Comparison of ENCODE assay signal across 1 cellular context in the genomic region with DNA sequence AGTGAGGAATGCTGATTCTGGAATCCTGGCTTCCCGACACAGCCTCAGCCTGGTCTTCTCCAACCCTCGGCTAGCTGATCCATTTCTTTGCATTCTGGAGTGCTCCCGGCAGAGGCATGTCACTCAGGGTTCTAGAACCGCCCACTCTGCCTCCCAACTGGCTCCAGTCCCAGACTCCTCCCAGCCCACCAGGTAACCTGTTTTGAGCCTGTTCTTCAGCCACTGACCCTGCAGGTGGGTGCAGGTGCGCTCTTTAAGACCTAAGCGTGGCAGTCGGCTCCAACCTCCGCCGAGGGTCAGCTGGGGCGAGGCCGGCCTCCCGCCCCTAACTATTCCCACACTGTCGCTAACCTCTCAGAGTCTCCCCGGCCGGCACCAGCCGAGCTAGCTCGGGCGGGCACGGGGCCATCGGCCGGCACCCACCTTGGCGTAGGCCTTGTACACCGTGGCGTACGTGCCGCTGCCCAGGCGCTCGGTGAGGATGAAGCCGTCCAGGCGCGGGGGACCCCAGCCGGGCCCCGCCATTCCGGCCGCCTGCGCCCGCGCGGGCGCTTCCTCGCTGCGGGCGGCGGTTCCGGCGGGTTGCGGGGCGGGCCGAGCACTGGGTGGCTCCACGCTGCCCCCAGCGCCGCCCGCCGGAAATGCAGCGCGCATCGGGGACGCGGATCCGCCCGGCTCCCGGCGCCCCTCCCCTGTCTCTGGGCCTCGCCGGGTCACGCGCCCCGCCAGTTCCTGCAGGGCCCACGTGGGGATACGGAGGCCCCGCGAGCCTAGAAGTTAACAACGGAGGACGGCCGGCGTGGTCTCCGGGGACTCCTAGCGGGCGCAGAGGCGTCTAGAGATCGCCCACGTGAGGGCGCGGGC.
TF ChIP-seq lines count a peak whose summit lies in the region.

A gene with protein sequence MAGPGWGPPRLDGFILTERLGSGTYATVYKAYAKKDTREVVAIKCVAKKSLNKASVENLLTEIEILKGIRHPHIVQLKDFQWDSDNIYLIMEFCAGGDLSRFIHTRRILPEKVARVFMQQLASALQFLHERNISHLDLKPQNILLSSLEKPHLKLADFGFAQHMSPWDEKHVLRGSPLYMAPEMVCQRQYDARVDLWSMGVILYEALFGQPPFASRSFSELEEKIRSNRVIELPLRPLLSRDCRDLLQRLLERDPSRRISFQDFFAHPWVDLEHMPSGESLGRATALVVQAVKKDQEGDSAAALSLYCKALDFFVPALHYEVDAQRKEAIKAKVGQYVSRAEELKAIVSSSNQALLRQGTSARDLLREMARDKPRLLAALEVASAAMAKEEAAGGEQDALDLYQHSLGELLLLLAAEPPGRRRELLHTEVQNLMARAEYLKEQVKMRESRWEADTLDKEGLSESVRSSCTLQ (minus strand): TSS at position 576 of the 864 bp plus-strand sequence. CDS start 51 bp downstream, at position 525.

TF ChIP-seq in K562, 482 proteins besides CTCF, POLR2A, EP300 and RAD21 (continued from another document and continues in another):
- TF ChIP-seq, protein P1, sequence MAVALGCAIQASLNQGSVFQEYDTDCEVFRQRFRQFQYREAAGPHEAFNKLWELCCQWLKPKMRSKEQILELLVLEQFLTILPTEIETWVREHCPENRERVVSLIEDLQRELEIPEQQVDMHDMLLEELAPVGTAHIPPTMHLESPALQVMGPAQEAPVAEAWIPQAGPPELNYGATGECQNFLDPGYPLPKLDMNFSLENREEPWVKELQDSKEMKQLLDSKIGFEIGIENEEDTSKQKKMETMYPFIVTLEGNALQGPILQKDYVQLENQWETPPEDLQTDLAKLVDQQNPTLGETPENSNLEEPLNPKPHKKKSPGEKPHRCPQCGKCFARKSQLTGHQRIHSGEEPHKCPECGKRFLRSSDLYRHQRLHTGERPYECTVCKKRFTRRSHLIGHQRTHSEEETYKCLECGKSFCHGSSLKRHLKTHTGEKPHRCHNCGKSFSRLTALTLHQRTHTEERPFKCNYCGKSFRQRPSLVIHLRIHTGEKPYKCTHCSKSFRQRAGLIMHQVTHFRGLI (CRISPR knock-in tag; IDR thresholded peaks at IDR 0.05) = no peak
- no peak for TF ChIP-seq ZNF124 (CRISPR knock-in tag; IDR thresholded peaks at IDR 0.05)
- TF ChIP-seq ZSCAN32 (CRISPR knock-in tag; IDR thresholded peaks at IDR 0.05) = no peak; the same call in 1 of the 2 replicates
- TF ChIP-seq, protein P2, sequence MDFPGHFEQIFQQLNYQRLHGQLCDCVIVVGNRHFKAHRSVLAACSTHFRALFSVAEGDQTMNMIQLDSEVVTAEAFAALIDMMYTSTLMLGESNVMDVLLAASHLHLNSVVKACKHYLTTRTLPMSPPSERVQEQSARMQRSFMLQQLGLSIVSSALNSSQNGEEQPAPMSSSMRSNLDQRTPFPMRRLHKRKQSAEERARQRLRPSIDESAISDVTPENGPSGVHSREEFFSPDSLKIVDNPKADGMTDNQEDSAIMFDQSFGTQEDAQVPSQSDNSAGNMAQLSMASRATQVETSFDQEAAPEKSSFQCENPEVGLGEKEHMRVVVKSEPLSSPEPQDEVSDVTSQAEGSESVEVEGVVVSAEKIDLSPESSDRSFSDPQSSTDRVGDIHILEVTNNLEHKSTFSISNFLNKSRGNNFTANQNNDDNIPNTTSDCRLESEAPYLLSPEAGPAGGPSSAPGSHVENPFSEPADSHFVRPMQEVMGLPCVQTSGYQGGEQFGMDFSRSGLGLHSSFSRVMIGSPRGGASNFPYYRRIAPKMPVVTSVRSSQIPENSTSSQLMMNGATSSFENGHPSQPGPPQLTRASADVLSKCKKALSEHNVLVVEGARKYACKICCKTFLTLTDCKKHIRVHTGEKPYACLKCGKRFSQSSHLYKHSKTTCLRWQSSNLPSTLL (IDR thresholded peaks at IDR 0.05) = no peak
- no peak for TF ChIP-seq NCOA6 (IDR thresholded peaks at IDR 0.05)
- TF ChIP-seq POLR2H (tag; IDR thresholded peaks at IDR 0.05; ENCODE audit: low read depth) = no peak; the same call in 1 of the 2 replicates
- no peak for TF ChIP-seq ZNF79 (CRISPR knock-in tag; IDR thresholded peaks at IDR 0.05; ENCODE audit: low read depth)
- TF ChIP-seq WHSC1 (IDR thresholded peaks at IDR 0.05; ENCODE audit: low read length) = no peak
- no peak for TF ChIP-seq ZNF23 (CRISPR knock-in tag; IDR thresholded peaks at IDR 0.05)
- TF ChIP-seq, protein P3, sequence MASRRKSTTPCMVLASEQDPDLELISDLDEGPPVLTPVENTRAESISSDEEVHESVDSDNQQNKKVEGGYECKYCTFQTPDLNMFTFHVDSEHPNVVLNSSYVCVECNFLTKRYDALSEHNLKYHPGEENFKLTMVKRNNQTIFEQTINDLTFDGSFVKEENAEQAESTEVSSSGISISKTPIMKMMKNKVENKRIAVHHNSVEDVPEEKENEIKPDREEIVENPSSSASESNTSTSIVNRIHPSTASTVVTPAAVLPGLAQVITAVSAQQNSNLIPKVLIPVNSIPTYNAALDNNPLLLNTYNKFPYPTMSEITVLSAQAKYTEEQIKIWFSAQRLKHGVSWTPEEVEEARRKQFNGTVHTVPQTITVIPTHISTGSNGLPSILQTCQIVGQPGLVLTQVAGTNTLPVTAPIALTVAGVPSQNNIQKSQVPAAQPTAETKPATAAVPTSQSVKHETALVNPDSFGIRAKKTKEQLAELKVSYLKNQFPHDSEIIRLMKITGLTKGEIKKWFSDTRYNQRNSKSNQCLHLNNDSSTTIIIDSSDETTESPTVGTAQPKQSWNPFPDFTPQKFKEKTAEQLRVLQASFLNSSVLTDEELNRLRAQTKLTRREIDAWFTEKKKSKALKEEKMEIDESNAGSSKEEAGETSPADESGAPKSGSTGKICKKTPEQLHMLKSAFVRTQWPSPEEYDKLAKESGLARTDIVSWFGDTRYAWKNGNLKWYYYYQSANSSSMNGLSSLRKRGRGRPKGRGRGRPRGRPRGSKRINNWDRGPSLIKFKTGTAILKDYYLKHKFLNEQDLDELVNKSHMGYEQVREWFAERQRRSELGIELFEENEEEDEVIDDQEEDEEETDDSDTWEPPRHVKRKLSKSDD (conservative IDR thresholded peaks at IDR 0.05; ENCODE audit: low read length) = no peak
- peak; percentile 47 for TF ChIP-seq SP1 (CRISPR knock-in tag; IDR thresholded peaks at IDR 0.05)
- peak in 1 of 2 experiments; percentile 59; a peak in 1 of 4 replicates for TF ChIP-seq TEAD1 (CRISPR knock-in tag; IDR thresholded peaks at IDR 0.05)
- 0 out of 2 replicates have a peak, but pooled peaks have one; percentile 64 for TF ChIP-seq MTA3 (IDR thresholded peaks at IDR 0.05; ENCODE audit: borderline replicate concordance)
- TF ChIP-seq HDAC3 (IDR thresholded peaks at IDR 0.05; ENCODE audit: borderline replicate concordance, partially characterized antibody) = no peak
- TF ChIP-seq ZC3H4 (CRISPR knock-in tag; IDR thresholded peaks at IDR 0.05; ENCODE audit: borderline replicate concordance) = no peak
- peak; percentile 65 for TF ChIP-seq ZBTB7A (IDR thresholded peaks at IDR 0.05; ENCODE audit: borderline replicate concordance, control insufficient read depth, low read depth, low read length)
- no peak for TF ChIP-seq DMBX1 (CRISPR knock-in tag; IDR thresholded peaks at IDR 0.05; ENCODE audit: borderline replicate concordance)
- TF ChIP-seq NUFIP1 (IDR thresholded peaks at IDR 0.05; ENCODE audit: partially characterized antibody) = no peak
- no peak for TF ChIP-seq HNRNPUL1 (IDR thresholded peaks at IDR 0.05; ENCODE audit: low read length)
- no peak for TF ChIP-seq CCAR2 (IDR thresholded peaks at IDR 0.05; ENCODE audit: low read depth, low read length)
- TF ChIP-seq MCM5 (IDR thresholded peaks at IDR 0.05; ENCODE audit: low read depth) = no peak
- TF ChIP-seq EP400 (IDR thresholded peaks at IDR 0.05) = peak; percentile 91
- TF ChIP-seq IRF2 (CRISPR knock-in tag; IDR thresholded peaks at IDR 0.05) = no peak
- no peak for TF ChIP-seq KLF10 (CRISPR knock-in tag; IDR thresholded peaks at IDR 0.05)
- no peak for TF ChIP-seq DPF2 (IDR thresholded peaks at IDR 0.05)
- TF ChIP-seq KLF1 (tag; IDR thresholded peaks at IDR 0.05) = 0 out of 2 replicates have a peak, but pooled peaks have one; percentile 40
- TF ChIP-seq ZNF507 (tag; conservative IDR thresholded peaks at IDR 0.05) = no peak
- TF ChIP-seq, protein P4, sequence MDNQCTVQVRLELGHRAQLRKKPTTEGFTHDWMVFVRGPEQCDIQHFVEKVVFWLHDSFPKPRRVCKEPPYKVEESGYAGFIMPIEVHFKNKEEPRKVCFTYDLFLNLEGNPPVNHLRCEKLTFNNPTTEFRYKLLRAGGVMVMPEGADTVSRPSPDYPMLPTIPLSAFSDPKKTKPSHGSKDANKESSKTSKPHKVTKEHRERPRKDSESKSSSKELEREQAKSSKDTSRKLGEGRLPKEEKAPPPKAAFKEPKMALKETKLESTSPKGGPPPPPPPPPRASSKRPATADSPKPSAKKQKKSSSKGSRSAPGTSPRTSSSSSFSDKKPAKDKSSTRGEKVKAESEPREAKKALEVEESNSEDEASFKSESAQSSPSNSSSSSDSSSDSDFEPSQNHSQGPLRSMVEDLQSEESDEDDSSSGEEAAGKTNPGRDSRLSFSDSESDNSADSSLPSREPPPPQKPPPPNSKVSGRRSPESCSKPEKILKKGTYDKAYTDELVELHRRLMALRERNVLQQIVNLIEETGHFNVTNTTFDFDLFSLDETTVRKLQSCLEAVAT (IDR thresholded peaks at IDR 0.05) = no peak
- TF ChIP-seq, protein P5, sequence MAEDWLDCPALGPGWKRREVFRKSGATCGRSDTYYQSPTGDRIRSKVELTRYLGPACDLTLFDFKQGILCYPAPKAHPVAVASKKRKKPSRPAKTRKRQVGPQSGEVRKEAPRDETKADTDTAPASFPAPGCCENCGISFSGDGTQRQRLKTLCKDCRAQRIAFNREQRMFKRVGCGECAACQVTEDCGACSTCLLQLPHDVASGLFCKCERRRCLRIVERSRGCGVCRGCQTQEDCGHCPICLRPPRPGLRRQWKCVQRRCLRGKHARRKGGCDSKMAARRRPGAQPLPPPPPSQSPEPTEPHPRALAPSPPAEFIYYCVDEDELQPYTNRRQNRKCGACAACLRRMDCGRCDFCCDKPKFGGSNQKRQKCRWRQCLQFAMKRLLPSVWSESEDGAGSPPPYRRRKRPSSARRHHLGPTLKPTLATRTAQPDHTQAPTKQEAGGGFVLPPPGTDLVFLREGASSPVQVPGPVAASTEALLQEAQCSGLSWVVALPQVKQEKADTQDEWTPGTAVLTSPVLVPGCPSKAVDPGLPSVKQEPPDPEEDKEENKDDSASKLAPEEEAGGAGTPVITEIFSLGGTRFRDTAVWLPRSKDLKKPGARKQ (CRISPR knock-in tag; IDR thresholded peaks at IDR 0.05) = no peak
- TF ChIP-seq, protein P6, sequence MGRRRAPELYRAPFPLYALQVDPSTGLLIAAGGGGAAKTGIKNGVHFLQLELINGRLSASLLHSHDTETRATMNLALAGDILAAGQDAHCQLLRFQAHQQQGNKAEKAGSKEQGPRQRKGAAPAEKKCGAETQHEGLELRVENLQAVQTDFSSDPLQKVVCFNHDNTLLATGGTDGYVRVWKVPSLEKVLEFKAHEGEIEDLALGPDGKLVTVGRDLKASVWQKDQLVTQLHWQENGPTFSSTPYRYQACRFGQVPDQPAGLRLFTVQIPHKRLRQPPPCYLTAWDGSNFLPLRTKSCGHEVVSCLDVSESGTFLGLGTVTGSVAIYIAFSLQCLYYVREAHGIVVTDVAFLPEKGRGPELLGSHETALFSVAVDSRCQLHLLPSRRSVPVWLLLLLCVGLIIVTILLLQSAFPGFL (CRISPR knock-in tag; IDR thresholded peaks at IDR 0.05) = peak; percentile 88; the same call in 1 of the 2 replicates
- no peak for TF ChIP-seq ZNF184 (CRISPR knock-in tag; IDR thresholded peaks at IDR 0.05)
- TF ChIP-seq SAP30 (IDR thresholded peaks at IDR 0.05; ENCODE audit: borderline replicate concordance, insufficient read depth, low read depth, low read length, poor library complexity, severe bottlenecking) = peak; percentile 66
- TF ChIP-seq POLR3A (IDR thresholded peaks at IDR 0.05; ENCODE audit: borderline replicate concordance, extremely low read depth, insufficient read depth, insufficient read length) = no peak
- TF ChIP-seq, protein P7, sequence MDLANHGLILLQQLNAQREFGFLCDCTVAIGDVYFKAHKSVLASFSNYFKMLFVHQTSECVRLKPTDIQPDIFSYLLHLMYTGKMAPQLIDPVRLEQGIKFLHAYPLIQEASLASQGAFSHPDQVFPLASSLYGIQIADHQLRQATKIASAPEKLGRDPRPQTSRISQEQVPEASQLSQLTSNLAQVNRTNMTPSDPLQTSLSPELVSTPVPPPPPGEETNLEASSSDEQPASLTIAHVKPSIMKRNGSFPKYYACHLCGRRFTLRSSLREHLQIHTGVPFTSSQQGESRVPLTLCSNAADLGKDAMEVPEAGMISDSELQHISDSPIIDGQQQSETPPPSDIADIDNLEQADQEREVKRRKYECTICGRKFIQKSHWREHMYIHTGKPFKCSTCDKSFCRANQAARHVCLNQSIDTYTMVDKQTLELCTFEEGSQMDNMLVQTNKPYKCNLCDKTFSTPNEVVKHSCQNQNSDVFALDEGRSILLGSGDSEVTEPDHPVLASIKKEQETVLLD (IDR thresholded peaks at IDR 0.05) = no peak
- TF ChIP-seq POLR3G (IDR thresholded peaks at IDR 0.05; ENCODE audit: extremely low read depth, insufficient read length, insufficient replicate concordance) = no peak
- peak; percentile 72 for TF ChIP-seq ATF7 (IDR thresholded peaks at IDR 0.05)
- TF ChIP-seq RBM39 (optimal IDR thresholded peaks at IDR 0.05; ENCODE audit: low read depth, low read length) = no peak
- TF ChIP-seq FOXP1 (CRISPR knock-in tag; IDR thresholded peaks at IDR 0.05) = peak; percentile 89
- TF ChIP-seq CBFA2T3 (IDR thresholded peaks at IDR 0.05) = peak; percentile 16; the same call in 1 of the 2 replicates
- no peak; the same call in 1 of the 2 replicates for TF ChIP-seq ELF2 (CRISPR knock-in tag; IDR thresholded peaks at IDR 0.05)
- no peak for TF ChIP-seq MEF2A (IDR thresholded peaks at IDR 0.05; ENCODE audit: control insufficient read depth, low read depth, low read length)
- TF ChIP-seq HNRNPLL (IDR thresholded peaks at IDR 0.05; ENCODE audit: low read depth, low read length, poor library complexity, severe bottlenecking) = peak; percentile 50
- TF ChIP-seq, protein P8, sequence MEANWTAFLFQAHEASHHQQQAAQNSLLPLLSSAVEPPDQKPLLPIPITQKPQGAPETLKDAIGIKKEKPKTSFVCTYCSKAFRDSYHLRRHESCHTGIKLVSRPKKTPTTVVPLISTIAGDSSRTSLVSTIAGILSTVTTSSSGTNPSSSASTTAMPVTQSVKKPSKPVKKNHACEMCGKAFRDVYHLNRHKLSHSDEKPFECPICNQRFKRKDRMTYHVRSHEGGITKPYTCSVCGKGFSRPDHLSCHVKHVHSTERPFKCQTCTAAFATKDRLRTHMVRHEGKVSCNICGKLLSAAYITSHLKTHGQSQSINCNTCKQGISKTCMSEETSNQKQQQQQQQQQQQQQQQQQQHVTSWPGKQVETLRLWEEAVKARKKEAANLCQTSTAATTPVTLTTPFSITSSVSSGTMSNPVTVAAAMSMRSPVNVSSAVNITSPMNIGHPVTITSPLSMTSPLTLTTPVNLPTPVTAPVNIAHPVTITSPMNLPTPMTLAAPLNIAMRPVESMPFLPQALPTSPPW (CRISPR knock-in tag; IDR thresholded peaks at IDR 0.05) = peak; percentile 95
- no peak for TF ChIP-seq DDX20 (tag; IDR thresholded peaks at IDR 0.05; ENCODE audit: low read depth)
- no peak for TF ChIP-seq ZNF121 (CRISPR knock-in tag; conservative IDR thresholded peaks at IDR 0.05)
- peak; percentile 94 for TF ChIP-seq HMGN3 (IDR thresholded peaks at IDR 0.05; ENCODE audit: borderline replicate concordance, extremely low read depth, insufficient read length, low read depth, low read length)
- peak; percentile 63 to 88; a peak in 3 of 4 replicates for TF ChIP-seq HDAC1 (IDR thresholded peaks at IDR 0.05)
